ENCODE assay signal across 12 cellular contexts in genomic region chr6:74578339-74578738, GRCh38.
DNase-seq lines count a peak whose midpoint lies in the region; ATAC-seq, FAIRE-seq and TF ChIP-seq lines count a peak whose summit lies in the region.
"Had no signal": no experiment of that assay in that cellular context is flagged by ENCODE, and none has a peak within 500 bp of the region (broad histone marks: within the 10 kb centered on the region; RNA-seq: fewer than 3 reads in every experiment).

No MANE protein-coding gene starts in this region.

- peak; percentile 62 for DNase-seq in AG20443 (ENCODE audit: low spot score)
- DNase-seq in astrocyte of the spinal cord (ENCODE audit: low read depth, low spot score): peak; percentile 84
- DNase-seq in cerebellum (ENCODE audit: low spot score): no peak
- DNase-seq in SHP77 (lab: John Stamatoyannopoulos, UW): no peak
- no peak for DNase-seq in NAMALWA (ENCODE audit: low spot score)
- no peak for DNase-seq in HUDEP-2 (lab: John Stamatoyannopoulos, UW; ENCODE audit: unreplicated experiment in 76 of 76)
- DNase-seq: activated CD8-positive, alpha-beta T cell treated with anti-CD3 and anti-CD28 coated beads for 36 hours; CD4-positive, alpha-beta memory T cell; left ventricle myocardium inferior; SW 1271 had no signal

- no peak for TF ChIP-seq CTCF in astrocyte of the spinal cord (IDR thresholded peaks at IDR 0.05; ENCODE audit: low read depth, low read length)

- peak; percentile 65 for FAIRE-seq in islet of Langerhans (lab: Jason Lieb, UNC)

- in situ Hi-C loops in astrocyte of the spinal cord (cut with HindIII; ENCODE audit: low sequenced_read_pairs): no loop called here

- peak; percentile 37 for ATAC-seq in HG02678 (IDR thresholded peaks at IDR 0.05; ENCODE audit: unreplicated experiment)
- ATAC-seq: activated CD8-positive, alpha-beta T cell treated with anti-CD3 and anti-CD28 coated beads for 36 hours had no signal

- no peak overlapping the region for H3K4me3 ChIP-seq in astrocyte of the spinal cord (ENCODE audit: low read depth, low read length)
- H3K4me3 ChIP-seq: left ventricle myocardium inferior had no signal

Comparison
In these comparisons a context has a peak if more than half of its experiments do, and no peak if none do; other contexts are left out.
1. DNase-seq: peak in AG20443 (single experiment) and astrocyte of the spinal cord (single experiment); none in cerebellum (single experiment), SHP77 (0 of 2), NAMALWA (single experiment) and HUDEP-2 (0 of 76).